In the genomic region with DNA sequence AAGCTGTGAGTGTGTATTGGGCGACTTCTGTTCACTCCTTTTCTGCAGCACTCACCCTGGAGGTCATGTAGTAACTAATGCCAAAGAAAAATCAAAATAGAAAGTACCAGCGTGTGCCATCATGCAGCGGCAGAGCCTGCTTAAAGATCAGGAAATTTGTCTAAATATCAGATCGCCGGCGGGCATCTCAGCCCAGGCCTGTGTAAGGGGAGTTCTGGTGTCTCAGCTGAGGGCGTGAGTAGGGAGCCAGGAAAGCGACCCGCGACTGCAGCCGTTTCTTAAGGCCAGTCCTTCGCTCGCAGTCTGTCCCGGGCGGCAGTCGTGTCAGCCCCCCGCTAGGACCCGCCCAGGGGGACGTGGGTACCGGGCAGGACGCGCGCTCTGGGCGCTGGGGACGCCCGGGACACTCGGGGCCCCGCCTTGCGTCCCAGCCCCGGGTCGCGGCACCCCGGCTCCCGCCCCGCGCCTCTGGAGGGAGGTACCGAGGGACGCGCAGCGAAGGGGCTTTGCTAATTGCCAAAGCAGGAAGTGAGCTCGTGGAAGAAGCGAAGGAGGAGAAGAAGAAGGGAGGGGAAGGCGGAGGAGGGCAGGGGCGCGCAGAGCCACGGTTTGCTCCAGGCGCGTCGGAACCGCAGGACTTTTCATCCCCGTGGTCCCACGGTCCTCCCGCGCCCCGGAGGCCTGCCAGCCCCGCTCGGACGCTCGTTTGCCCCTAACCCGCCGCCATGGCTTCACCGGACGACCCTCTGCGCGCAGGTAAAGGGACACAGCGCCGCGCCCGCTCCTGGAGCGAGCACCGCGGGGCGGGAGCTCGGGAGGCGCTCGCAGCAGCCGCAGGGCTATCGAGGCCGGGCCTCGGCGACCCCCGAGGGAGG, we compare ENCODE assay signal across 9 cellular contexts. TPM values are rescaled to one million over a fixed set of nuclear protein-coding genes. Genes with fewer than 3 reads are reported as not detected.
DNase-seq lines count a peak whose midpoint lies in the region; ATAC-seq and TF ChIP-seq lines count a peak whose summit lies in the region.
"Had no signal": no experiment of that assay in that cellular context is flagged by ENCODE, and none has a peak within 500 bp of the region (broad histone marks: within the 10 kb centered on the region; RNA-seq: fewer than 3 reads in every experiment).

No MANE protein-coding gene starts in this region.

- no peak for TF ChIP-seq CTCF in GM06990 (IDR thresholded peaks at IDR 0.05; ENCODE audit: insufficient read depth, low read length, poor library complexity, severe bottlenecking)
- no peak for TF ChIP-seq CTCF in nephron (IDR thresholded peaks at IDR 0.05; ENCODE audit: unreplicated experiment in 3 of 3)

- peaks cover 2% of the 10 kb centered on the region for H3K36me3 Mint-ChIP-seq in activated CD8-positive, alpha-beta memory T cell treated with anti-CD3 and anti-CD28 coated beads, Interleukin-2, amount 10 ng/mL, durations not matched to agents 7 days and 5 days
- H3K36me3 Mint-ChIP-seq in nephron (ENCODE audit: low read depth) = peaks cover 4% of the 10 kb centered on the region

- peak overlapping the region; percentile 83 for H3K4me3 Mint-ChIP-seq in activated CD8-positive, alpha-beta memory T cell treated with anti-CD3 and anti-CD28 coated beads, Interleukin-2, amount 10 ng/mL, durations not matched to agents 7 days and 5 days
- peak overlapping the region; percentile 81 to 91 (median 90) for H3K4me3 Mint-ChIP-seq in nephron

- CTCF ChIA-PET in activated CD8-positive, alpha-beta memory T cell treated with anti-CD3 and anti-CD28 coated beads, Interleukin-2, amount 10 ng/mL, durations not matched to agents 7 days and 5 days (lab: Charles Lee) = interaction anchor here (0.9 to 1.5 kb wide), 3 partner anchors 10 to 97 kb away, joined by 3 to 4 read pairs (median 4); no protein-coding TSS in a partner anchor

- no peaks in the 10 kb centered on the region for H3K27me3 ChIP-seq in GM06990 (replicated peaks; ENCODE audit: control insufficient read depth, insufficient read depth, low read length)

- peak overlapping the region; percentile 64 for H3K4me3 ChIP-seq in GM06990 (replicated peaks; ENCODE audit: low read depth, low read length)

- H3K4me1 Mint-ChIP-seq in activated CD8-positive, alpha-beta memory T cell treated with anti-CD3 and anti-CD28 coated beads, Interleukin-2, amount 10 ng/mL, durations not matched to agents 7 days and 5 days = peaks cover 16% of the 10 kb centered on the region
- peaks cover 9% of the 10 kb centered on the region for H3K4me1 Mint-ChIP-seq in nephron

- no peaks in the 10 kb centered on the region for H3K9me3 Mint-ChIP-seq in activated CD8-positive, alpha-beta memory T cell treated with anti-CD3 and anti-CD28 coated beads, Interleukin-2, amount 10 ng/mL, durations not matched to agents 7 days and 5 days (ENCODE audit: low read depth)
- H3K9me3 Mint-ChIP-seq in nephron = no peaks in the 10 kb centered on the region

- H3K27ac Mint-ChIP-seq in activated CD8-positive, alpha-beta memory T cell treated with anti-CD3 and anti-CD28 coated beads, Interleukin-2, amount 10 ng/mL, durations not matched to agents 7 days and 5 days = peak overlapping the region; percentile 81
- H3K27ac Mint-ChIP-seq in nephron = no peak overlapping the region

- ATAC-seq in GM21737 (IDR thresholded peaks at IDR 0.05; ENCODE audit: unreplicated experiment) (peak; percentile 71), esophagus mucosa (peak; percentile 72)
- ATAC-seq in activated CD8-positive, alpha-beta memory T cell treated with anti-CD3 and anti-CD28 coated beads, Interleukin-2, amount 10 ng/mL, durations not matched to agents 7 days and 5 days = peak; percentile 88

- no peaks in the 10 kb centered on the region for H3K36me3 ChIP-seq in GM06990 (ENCODE audit: control insufficient read depth, insufficient read depth, low read length)

- DNase-seq in GM06990 (ENCODE audit: extremely low read depth, insufficient read length) = peak; percentile 76
- peak; percentile 59 for DNase-seq in NCI-H1048 (lab: John Stamatoyannopoulos, UW)
- DNase-seq in activated CD8-positive, alpha-beta memory T cell treated with anti-CD3 and anti-CD28 coated beads, Interleukin-2, amount 10 ng/mL, durations not matched to agents 7 days and 5 days = peak; percentile 79
- peak; percentile 66 for DNase-seq in ureter (ENCODE audit: low spot score)
- no peak for DNase-seq in amygdala (lab: John Stamatoyannopoulos, UW)

- H3K27me3 Mint-ChIP-seq in activated CD8-positive, alpha-beta memory T cell treated with anti-CD3 and anti-CD28 coated beads, Interleukin-2, amount 10 ng/mL, durations not matched to agents 7 days and 5 days = peaks cover 43% of the 10 kb centered on the region
- peaks cover 61% of the 10 kb centered on the region for H3K27me3 Mint-ChIP-seq in nephron (ENCODE audit: low read depth)

RNA-seq across cellular contexts. Expression of a gene that starts 1.1 kb away (rescaled TPM):
- 10 to 100 TPM in 1 of 2 experiments, 1 to 10 TPM in 1; 3.7 to 11.8 TPM for total RNA-seq in activated CD8-positive, alpha-beta memory T cell treated with anti-CD3 and anti-CD28 coated beads, Interleukin-2, amount 10 ng/mL, durations not matched to agents 7 days and 5 days
- total RNA-seq in esophagus mucosa (4.3 TPM), ureter (50.4 TPM)
- total RNA-seq: glomerular endothelial cell had no signal

Comparison
In these comparisons a context has a peak if more than half of its experiments do, and no peak if none do; other contexts are left out.
1. DNase-seq: peak in GM06990 (single experiment), NCI-H1048 (single experiment), activated CD8-positive, alpha-beta memory T cell treated with anti-CD3 and anti-CD28 coated beads, Interleukin-2, amount 10 ng/mL, durations not matched to agents 7 days and 5 days (single experiment) and ureter (single experiment); none in amygdala (0 of 56).
2. Peak in every context shown above with its lines, with median percentiles within 50 percentile points of each other: ATAC-seq.